In the genomic region with DNA sequence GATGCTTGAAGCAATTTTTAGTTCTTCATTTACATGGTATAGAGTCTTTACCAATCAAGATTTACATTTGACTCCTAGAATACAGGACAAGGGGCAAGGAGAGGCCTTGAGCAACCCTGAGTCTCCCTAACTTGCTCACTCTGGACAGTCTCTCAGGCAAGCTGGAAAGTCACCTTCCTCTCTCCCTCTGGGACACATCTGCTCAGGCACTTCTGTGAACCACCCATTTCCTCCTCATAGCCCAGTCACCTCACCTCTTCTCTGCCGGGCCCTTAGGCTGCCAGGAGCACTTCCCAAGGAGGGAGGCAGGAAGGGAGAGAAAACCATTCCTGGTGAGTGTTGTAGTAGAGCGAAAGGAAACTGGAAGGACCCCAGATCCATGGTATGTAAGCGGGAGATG, we compare ENCODE assay signal across 20 cellular contexts.
DNase-seq lines count a peak whose midpoint lies in the region; ATAC-seq, FAIRE-seq and TF ChIP-seq lines count a peak whose summit lies in the region.
"Had no signal": no experiment of that assay in that cellular context is flagged by ENCODE, and none has a peak within 500 bp of the region (broad histone marks: within the 10 kb centered on the region; RNA-seq: fewer than 3 reads in every experiment).

No MANE protein-coding gene starts in this region.

- H3K9me3 ChIP-seq in heart left ventricle: no peaks in the 10 kb centered on the region
- no peaks in the 10 kb centered on the region for H3K9me3 ChIP-seq in right atrium auricular region
- no peaks in the 10 kb centered on the region for H3K9me3 ChIP-seq in subcutaneous abdominal adipose tissue (ENCODE audit: control insufficient read depth in 5 of 5, low read length in 5 of 5)
- no peaks in the 10 kb centered on the region for H3K9me3 ChIP-seq in kidney (ENCODE audit: control insufficient read depth in 1 of 2, low read length in 2 of 2)
- H3K9me3 ChIP-seq: Caco-2 had no signal

- intact Hi-C loops in heart left ventricle (cut with DNase I): loop anchor here in 3 of 10 donors (5.0 to 10.0 kb wide), 4 partner anchors 79 to 219 kb away; a partner anchor contains a TSS
- intact Hi-C loops in dorsolateral prefrontal cortex (cut with DNase I): no loop called here
- intact Hi-C loops in kidney (cut with DNase I): no loop called here

- no peak for FAIRE-seq in kidney (lab: Jason Lieb, UNC)

- TF ChIP-seq CTCF in heart left ventricle (IDR thresholded peaks at IDR 0.05) (no peak), right atrium auricular region (IDR thresholded peaks at IDR 0.05) (no peak), dorsolateral prefrontal cortex (IDR thresholded peaks at IDR 0.05 in 54 of 56, conservative IDR thresholded peaks at IDR 0.05 in 2 of 56; ENCODE audit: low read depth in 1 of 56, partially characterized antibody in 56 of 56) (no peak), nephron progenitor cell (IDR thresholded peaks at IDR 0.05) (no peak), kidney (IDR thresholded peaks at IDR 0.05; ENCODE audit: borderline replicate concordance, extremely low read depth, insufficient read depth) (no peak)

- peak overlapping the region; percentile 46 for H3K27ac Mint-ChIP-seq in nephron progenitor cell
- H3K27ac Mint-ChIP-seq: B cell had no signal

- peak overlapping the region in 1 of 5 donors; percentile 50 for H3K9ac ChIP-seq in subcutaneous abdominal adipose tissue (ENCODE audit: low read length in 5 of 5)
- H3K9ac ChIP-seq in kidney (ENCODE audit: low read length in 2 of 2): no peak overlapping the region
- H3K9ac ChIP-seq: KMS-11 had no signal

- H3K4me3 ChIP-seq in heart left ventricle (no peak overlapping the region), right atrium auricular region (no peak overlapping the region), dorsolateral prefrontal cortex (no peak overlapping the region), subcutaneous abdominal adipose tissue (ENCODE audit: low read depth in 1 of 5, low read length in 5 of 5) (peak overlapping the region in 1 of 5 donors; percentile 13), kidney (ENCODE audit: low read length in 2 of 2) (no peak overlapping the region)

- H3K4me1 Mint-ChIP-seq in nephron progenitor cell: peaks cover 28% of the 10 kb centered on the region
- H3K4me1 Mint-ChIP-seq: B cell had no signal

- peaks cover under 1% of the 10 kb centered on the region for H3K36me3 Mint-ChIP-seq in nephron progenitor cell (ENCODE audit: low read depth)

- H3K27ac ChIP-seq in heart left ventricle: peak overlapping the region in 7 of 12 donors; percentile 19 to 66 (median 36)
- H3K27ac ChIP-seq in right atrium auricular region: no peak overlapping the region
- peak overlapping the region in 54 of 59 donors; percentile 0 to 94 (median 82) for H3K27ac ChIP-seq in dorsolateral prefrontal cortex
- H3K27ac ChIP-seq in subcutaneous abdominal adipose tissue (ENCODE audit: low read depth, low read length): peak overlapping the region; percentile 39
- no peak overlapping the region for H3K27ac ChIP-seq in kidney (ENCODE audit: low read depth in 2 of 2, low read length in 2 of 2)
- H3K27ac ChIP-seq: KMS-11 had no signal

- peak in 3 of 4 donors; percentile 23 to 70 (median 49) for ATAC-seq in heart left ventricle
- ATAC-seq in HG03457 (IDR thresholded peaks at IDR 0.05; ENCODE audit: unreplicated experiment): no peak

- no peak for TF ChIP-seq POLR2A in heart left ventricle (IDR thresholded peaks at IDR 0.05)

- peaks cover 0 to 19% (median 0%) of the 10 kb centered on the region in 9 donors for H3K36me3 ChIP-seq in heart left ventricle
- no peaks in the 10 kb centered on the region for H3K36me3 ChIP-seq in right atrium auricular region
- H3K36me3 ChIP-seq in subcutaneous abdominal adipose tissue (ENCODE audit: control insufficient read depth in 5 of 5, insufficient read depth in 5 of 5, low read length in 5 of 5): peaks cover 10 to 53% (median 20%) of the 10 kb centered on the region in 5 donors
- H3K36me3 ChIP-seq in kidney (ENCODE audit: control insufficient read depth in 1 of 2, insufficient read depth in 2 of 2, low read length in 2 of 2): no peaks in the 10 kb centered on the region

- no peaks in the 10 kb centered on the region for H3K27me3 ChIP-seq in heart left ventricle
- no peaks in the 10 kb centered on the region for H3K27me3 ChIP-seq in right atrium auricular region
- no peaks in the 10 kb centered on the region for H3K27me3 ChIP-seq in dorsolateral prefrontal cortex
- no peaks in the 10 kb centered on the region for H3K27me3 ChIP-seq in subcutaneous abdominal adipose tissue (ENCODE audit: control insufficient read depth in 5 of 5, insufficient read depth in 4 of 5, low read length in 5 of 5)

- H3K9me3 Mint-ChIP-seq in nephron progenitor cell: no peaks in the 10 kb centered on the region

- DNase-seq in heart left ventricle (no peak), right atrium auricular region (ENCODE audit: low spot score) (no peak), dorsolateral prefrontal cortex (no peak), nephron progenitor cell (no peak), kidney (no peak), NCI-H510A (lab: John Stamatoyannopoulos, UW) (no peak)
- DNase-seq: 8988T, Caco-2, GF-D8, MV-4-11, NCI-H1694 treated with DMSO at 0.1 percent for 48 hours, NCI-H2107, NCI-H510A treated with DMSO at 0.1 percent for 48 hours, NCI-H82, OCI-M1, RPMI8226 had no signal

- H3K27me3 Mint-ChIP-seq in nephron progenitor cell (ENCODE audit: low read depth, poor library complexity): peaks cover 5% of the 10 kb centered on the region

- H3K4me1 ChIP-seq in heart left ventricle: peaks cover 0 to 65% (median 42%) of the 10 kb centered on the region in 12 donors
- peaks cover 0 to 39% of the 10 kb centered on the region in 2 donors for H3K4me1 ChIP-seq in right atrium auricular region
- peaks cover 0 to 68% (median 30%) of the 10 kb centered on the region in 5 donors for H3K4me1 ChIP-seq in subcutaneous abdominal adipose tissue (ENCODE audit: control insufficient read depth in 5 of 5, insufficient read depth in 5 of 5, low read length in 5 of 5)
- H3K4me1 ChIP-seq in kidney (ENCODE audit: control insufficient read depth in 1 of 2, insufficient read depth in 1 of 2, low read depth in 1 of 2, low read length in 2 of 2): peaks cover 0 to 2% of the 10 kb centered on the region in 2 donors
- H3K4me1 ChIP-seq: Caco-2 had no signal

- WGBS in heart left ventricle, 4 donors: 62 to 80% (median 77%) methylated on average over 3 of the region's 3 CpGs

- H3K4me3 Mint-ChIP-seq in nephron progenitor cell: no peak overlapping the region
- H3K4me3 Mint-ChIP-seq: B cell had no signal

Comparison
In these comparisons a context has a peak if more than half of its experiments do, and no peak if none do; other contexts are left out.
1. H3K27ac ChIP-seq: peak in heart left ventricle (7 of 12), dorsolateral prefrontal cortex (54 of 59) and subcutaneous abdominal adipose tissue (single experiment); none in right atrium auricular region (0 of 2) and kidney (0 of 2).